Comparison of ENCODE assay signal across 1 cellular context in the genomic region with DNA sequence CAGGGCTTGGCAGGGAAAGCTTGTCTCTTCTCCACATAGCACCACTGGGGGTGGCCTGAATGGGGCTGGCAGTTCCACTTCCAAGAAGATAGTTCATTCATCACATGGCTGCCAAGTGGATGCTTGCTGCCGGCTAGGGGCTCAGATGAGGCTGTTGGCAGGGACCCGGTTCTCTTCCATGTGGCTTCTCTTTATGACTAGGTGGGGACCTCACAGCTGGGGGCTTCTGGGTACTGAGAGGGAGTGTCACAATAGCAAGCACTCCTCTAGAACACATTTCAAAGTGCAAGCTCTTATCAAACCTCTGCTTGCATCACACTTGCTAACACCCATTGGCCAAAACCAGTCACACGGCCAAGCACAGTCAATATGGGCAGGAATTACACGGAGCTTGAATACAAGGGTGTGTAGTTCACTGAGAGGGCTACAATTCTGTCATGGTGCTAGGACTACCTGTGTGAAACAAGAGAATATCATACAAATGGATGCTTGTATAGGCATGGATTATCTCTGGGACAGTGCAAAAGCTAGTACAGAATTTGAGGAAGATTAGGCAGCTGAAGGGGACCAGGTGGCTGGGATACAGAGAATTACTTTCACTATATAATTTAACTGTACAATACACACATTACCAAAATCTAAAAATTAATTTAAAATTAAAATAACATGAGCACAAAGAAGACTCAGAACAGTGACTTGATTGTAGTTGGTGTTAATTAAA.
TF ChIP-seq lines count a peak whose summit lies in the region.

No MANE protein-coding gene starts in this region.

TF ChIP-seq in HCT116, 20 proteins besides CTCF, POLR2A, EP300 and RAD21 (continued from another document):
- TF ChIP-seq, protein P1, sequence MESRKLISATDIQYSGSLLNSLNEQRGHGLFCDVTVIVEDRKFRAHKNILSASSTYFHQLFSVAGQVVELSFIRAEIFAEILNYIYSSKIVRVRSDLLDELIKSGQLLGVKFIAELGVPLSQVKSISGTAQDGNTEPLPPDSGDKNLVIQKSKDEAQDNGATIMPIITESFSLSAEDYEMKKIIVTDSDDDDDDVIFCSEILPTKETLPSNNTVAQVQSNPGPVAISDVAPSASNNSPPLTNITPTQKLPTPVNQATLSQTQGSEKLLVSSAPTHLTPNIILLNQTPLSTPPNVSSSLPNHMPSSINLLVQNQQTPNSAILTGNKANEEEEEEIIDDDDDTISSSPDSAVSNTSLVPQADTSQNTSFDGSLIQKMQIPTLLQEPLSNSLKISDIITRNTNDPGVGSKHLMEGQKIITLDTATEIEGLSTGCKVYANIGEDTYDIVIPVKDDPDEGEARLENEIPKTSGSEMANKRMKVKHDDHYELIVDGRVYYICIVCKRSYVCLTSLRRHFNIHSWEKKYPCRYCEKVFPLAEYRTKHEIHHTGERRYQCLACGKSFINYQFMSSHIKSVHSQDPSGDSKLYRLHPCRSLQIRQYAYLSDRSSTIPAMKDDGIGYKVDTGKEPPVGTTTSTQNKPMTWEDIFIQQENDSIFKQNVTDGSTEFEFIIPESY (IDR thresholded peaks at IDR 0.05; ENCODE audit: extremely low read depth, insufficient replicate concordance, low read length) = no peak
- no peak for TF ChIP-seq FOSL1 (IDR thresholded peaks at IDR 0.05; ENCODE audit: low read depth)
- no peak for TF ChIP-seq EZH2phosphoT487 (IDR thresholded peaks at IDR 0.05; ENCODE audit: borderline replicate concordance)
- TF ChIP-seq SRF (IDR thresholded peaks at IDR 0.05; ENCODE audit: low read depth) = no peak
